In the genomic region with DNA sequence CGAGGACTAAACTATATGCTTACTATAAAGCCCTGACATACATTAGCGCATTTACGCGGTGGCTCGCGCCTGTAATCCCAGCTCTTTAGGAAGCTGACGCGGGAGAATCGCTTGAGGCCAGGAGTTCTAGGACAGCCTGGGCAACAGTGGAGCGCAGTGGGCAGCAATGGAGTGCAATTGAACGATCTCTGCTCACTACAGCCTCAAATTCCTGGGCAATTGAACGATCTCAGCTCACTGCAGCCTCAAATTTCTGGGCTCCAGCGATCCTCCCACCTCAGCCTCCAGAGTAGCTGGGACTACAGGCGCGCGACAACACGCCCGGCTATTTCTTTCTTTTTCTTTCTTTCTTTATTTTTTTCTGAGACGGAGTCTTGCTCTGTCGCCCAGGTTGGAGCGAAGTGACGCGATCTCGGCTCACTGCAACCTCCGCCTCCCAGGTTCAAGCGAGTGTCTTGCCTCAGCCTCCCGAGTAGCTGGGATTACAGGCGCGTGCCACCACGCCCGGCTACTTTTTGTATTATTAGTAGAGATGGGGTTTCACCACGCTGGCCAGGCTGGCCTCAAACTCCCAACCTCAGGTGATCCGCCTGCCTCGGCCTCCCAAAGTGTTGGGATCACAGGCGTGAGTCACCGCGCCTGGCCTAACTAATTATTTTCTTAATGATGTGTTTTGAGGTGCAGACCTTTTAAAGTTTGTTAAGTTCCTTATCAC, we compare ENCODE assay signal across 8 cellular contexts. TPM values are rescaled to one million over a fixed set of nuclear protein-coding genes. Genes with fewer than 3 reads are reported as not detected.
DNase-seq lines count a peak whose midpoint lies in the region; ATAC-seq and TF ChIP-seq lines count a peak whose summit lies in the region.

No MANE protein-coding gene starts in this region.

- H3K4me3 ChIP-seq in BE2C (ENCODE audit: low read depth, low read length) (peak overlapping the region; percentile 85), HUES6 (ENCODE audit: low read depth, low read length) (peak overlapping the region; percentile 96), colonic mucosa (peak overlapping the region; percentile 82)
- peak overlapping the region; percentile 92 for H3K4me3 ChIP-seq in naive thymus-derived CD4-positive, alpha-beta T cell (ENCODE audit: low read length)

- H3K27me3 Mint-ChIP-seq in naive thymus-derived CD4-positive, alpha-beta T cell = no peaks in the 10 kb centered on the region

- no peak overlapping the region for H3K27ac ChIP-seq in HUES6 (ENCODE audit: low read depth, low read length)
- no peak overlapping the region for H3K27ac ChIP-seq in colonic mucosa
- H3K27ac ChIP-seq in naive thymus-derived CD4-positive, alpha-beta T cell (ENCODE audit: low read depth, low read length) = peak overlapping the region; percentile 78

- peaks cover 0 to 1% (median 0%) of the 10 kb centered on the region in 11 donors for H3K9me3 Mint-ChIP-seq in naive thymus-derived CD4-positive, alpha-beta T cell

- no peak for DNase-seq in BE2C
- DNase-seq in colonic mucosa = no peak
- DNase-seq in naive thymus-derived CD4-positive, alpha-beta T cell = no peak
- no peak for DNase-seq in anterior cingulate cortex (lab: John Stamatoyannopoulos, UW)
- DNase-seq in nucleus accumbens (lab: John Stamatoyannopoulos, UW) = no peak
- DNase-seq in stimulated activated CD8-positive, alpha-beta memory T cell treated with anti-CD3 and anti-CD28 coated beads, Interleukin-4, amount 100 ng/mL, for 48 hours = no peak
- no peak for DNase-seq in NCI-H774 (lab: John Stamatoyannopoulos, UW)

- peaks cover 0 to 3% (median 0%) of the 10 kb centered on the region in 5 donors for H3K36me3 Mint-ChIP-seq in naive thymus-derived CD4-positive, alpha-beta T cell

- H3K27me3 ChIP-seq in BE2C (no peaks in the 10 kb centered on the region), HUES6 (ENCODE audit: control insufficient read depth, insufficient read depth, low read length) (no peaks in the 10 kb centered on the region), colonic mucosa (no peaks in the 10 kb centered on the region)
- no peaks in the 10 kb centered on the region for H3K27me3 ChIP-seq in naive thymus-derived CD4-positive, alpha-beta T cell (ENCODE audit: control insufficient read depth in 2 of 2, insufficient read depth in 2 of 2, low read length in 2 of 2)

- POLR2A ChIA-PET in naive thymus-derived CD4-positive, alpha-beta T cell (lab: Charles Lee) = interaction anchor here (0.6 to 2.1 kb wide), 4 partner anchors 57 to 1313 kb away, joined by 3 to 6 read pairs (median 4); partner anchors contain the start of gene GGA2

- peak overlapping the region; percentile 87 to 96 (median 91) for H3K27ac Mint-ChIP-seq in naive thymus-derived CD4-positive, alpha-beta T cell

- peaks cover 26 to 38% (median 32%) of the 10 kb centered on the region in 7 donors for H3K4me1 Mint-ChIP-seq in naive thymus-derived CD4-positive, alpha-beta T cell

- H3K4me1 ChIP-seq in BE2C = no peaks in the 10 kb centered on the region
- H3K4me1 ChIP-seq in HUES6 (ENCODE audit: control insufficient read depth, insufficient read depth, low read length) = 0 out of 2 replicates have a peak, but pooled peaks cover 4% of the 10 kb centered on the region
- peaks cover 10% of the 10 kb centered on the region for H3K4me1 ChIP-seq in colonic mucosa
- H3K4me1 ChIP-seq in naive thymus-derived CD4-positive, alpha-beta T cell (ENCODE audit: control insufficient read depth in 2 of 2, insufficient read depth in 2 of 2, low read length in 2 of 2) = peaks cover 9 to 10% of the 10 kb centered on the region in 2 donors

- TF ChIP-seq CTCF in BE2C (IDR thresholded peaks at IDR 0.05; ENCODE audit: low read depth, low read length) (no peak), colonic mucosa (IDR thresholded peaks at IDR 0.05) (no peak)

- H3K9ac ChIP-seq in HUES6 (ENCODE audit: low read length) = peak overlapping the region; percentile 93
- peak overlapping the region; percentile 93 to 95 for H3K9ac ChIP-seq in colonic mucosa (ENCODE audit: low read depth in 2 of 2, low read length in 2 of 2)

- peak overlapping the region; percentile 88 to 99 (median 93) for H3K4me3 Mint-ChIP-seq in naive thymus-derived CD4-positive, alpha-beta T cell

- no peaks in the 10 kb centered on the region for H3K9me3 ChIP-seq in BE2C
- H3K9me3 ChIP-seq in HUES6 (ENCODE audit: control insufficient read depth, insufficient read depth, low read depth, low read length) = no peaks in the 10 kb centered on the region
- H3K9me3 ChIP-seq in colonic mucosa = no peaks in the 10 kb centered on the region
- no peaks in the 10 kb centered on the region for H3K9me3 ChIP-seq in naive thymus-derived CD4-positive, alpha-beta T cell (ENCODE audit: control insufficient read depth in 2 of 3, low read length in 3 of 3)

- CTCF ChIA-PET in naive thymus-derived CD4-positive, alpha-beta T cell (lab: Charles Lee) = interaction anchor here (1.6 kb wide), 1 partner anchor 17 kb away, joined by 5 read pairs; no protein-coding TSS in a partner anchor

- H3K36me3 ChIP-seq in BE2C = no peaks in the 10 kb centered on the region
- no peaks in the 10 kb centered on the region for H3K36me3 ChIP-seq in HUES6 (ENCODE audit: control insufficient read depth, insufficient read depth, low read length)
- no peaks in the 10 kb centered on the region for H3K36me3 ChIP-seq in colonic mucosa
- peaks cover 0 to 7% (median 0%) of the 10 kb centered on the region in 3 experiments for H3K36me3 ChIP-seq in naive thymus-derived CD4-positive, alpha-beta T cell (ENCODE audit: control insufficient read depth in 2 of 3, insufficient read depth in 3 of 3, low read length in 3 of 3)

- intact Hi-C loops in colonic mucosa (cut with DNase I) = no loop called here
- intact Hi-C loops in naive thymus-derived CD4-positive, alpha-beta T cell (cut with micrococcal nuclease) = loop anchor here (1.0 to 5.0 kb wide), 7 partner anchors 19 to 1084 kb away; partner anchors contain the start of genes EARS2 (in 2 of the 2), UBFD1 (in 2 of the 2), DCTN5 (in 1 of the 2) and GGA2 (in 1 of the 2)

- no peak for ATAC-seq in naive thymus-derived CD4-positive, alpha-beta T cell

RNA-seq across cellular contexts. Expression of gene COG7, which starts 0.5 kb away (rescaled TPM):
- polyA plus RNA-seq in BE2C (2012; ENCODE audit: insufficient read depth, insufficient read length, low read depth) = 18.2 TPM
- 10 to 100 TPM; 31.4 to 40.0 TPM for total RNA-seq in colonic mucosa
- total RNA-seq in naive thymus-derived CD4-positive, alpha-beta T cell = 10 to 100 TPM; 16.1 to 28.4 (median 22.6) TPM
- polyA plus RNA-seq in naive thymus-derived CD4-positive, alpha-beta T cell = 10 to 100 TPM in 1 of 2 donors, 1 to 10 TPM in 1; 9.6 to 12.9 TPM

RNA-seq across cellular contexts. Expression of gene GGA2, which starts 56.8 kb away (rescaled TPM):
- polyA plus RNA-seq in BE2C (2012; ENCODE audit: insufficient read depth, insufficient read length, low read depth) = 41.1 TPM
- 10 to 100 TPM; 45.3 to 48.0 TPM for total RNA-seq in colonic mucosa
- total RNA-seq in naive thymus-derived CD4-positive, alpha-beta T cell = 100 to 1,000 TPM in 4 of 5 experiments, 10 to 100 TPM in 1; 99.3 to 138 (median 104) TPM
- 10 to 100 TPM; 41.7 to 44.6 TPM for polyA plus RNA-seq in naive thymus-derived CD4-positive, alpha-beta T cell
